ENCODE assay signal across 8 cellular contexts in the genomic region with DNA sequence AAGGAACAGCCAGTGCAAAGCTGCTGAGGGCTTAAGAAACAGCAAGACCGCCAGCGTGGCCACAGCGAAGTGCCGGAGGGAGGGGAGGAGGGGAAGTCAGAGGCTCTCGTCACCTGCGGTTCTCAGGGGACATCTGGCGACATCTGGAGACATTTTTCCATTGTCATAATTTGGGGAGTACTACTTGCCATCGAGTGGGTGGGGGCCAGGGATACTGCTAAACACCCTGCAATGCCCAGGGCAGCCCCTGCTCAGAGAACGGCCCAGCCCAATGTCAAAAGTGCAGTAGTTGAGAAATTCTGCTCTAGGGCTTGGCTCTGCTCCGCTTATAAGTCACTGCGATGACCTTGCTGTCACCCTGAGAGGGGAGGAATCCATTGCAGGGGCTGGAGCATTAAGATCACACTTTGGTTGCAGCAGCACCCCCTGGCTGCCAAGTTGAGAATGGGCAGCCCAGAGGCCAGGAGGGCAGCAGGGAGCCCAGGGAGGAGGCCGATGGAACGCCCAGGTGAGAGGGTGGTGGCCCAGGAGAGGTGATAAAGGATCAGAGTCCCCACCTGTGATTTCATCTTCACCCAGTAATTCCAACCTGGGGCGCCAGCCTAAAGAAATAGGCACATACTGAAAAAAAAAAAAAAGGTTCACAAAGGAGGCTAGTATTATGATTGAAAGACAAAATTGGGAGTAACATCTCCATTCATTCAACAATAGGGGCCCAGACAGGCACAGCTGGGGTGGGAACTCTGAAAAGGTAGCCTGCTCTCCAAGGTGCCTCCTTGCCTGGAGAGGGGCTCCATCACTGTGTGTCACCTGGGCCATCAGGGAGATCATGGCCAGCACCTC.
DNase-seq lines count a peak whose midpoint lies in the region; ATAC-seq and TF ChIP-seq lines count a peak whose summit lies in the region.

No MANE protein-coding gene starts in this region.

- no peak overlapping the region for H3K27ac ChIP-seq in left lung

- no peaks in the 10 kb centered on the region for H3K9me3 Mint-ChIP-seq in activated T-helper 1 cell treated with anti-CD3 and anti-CD28 coated beads, Interleukin-12 subunit alpha, Interleukin-12 subunit beta, Interleukin-2, Interleukin-4 antibody, amounts not matched to agents 30 ng/mL and 10 ng/mL and 1 ng/mL, durations not matched to agents 14 hours and 24 hours and 36 hours

- H3K36me3 ChIP-seq in left lung, result no peaks in the 10 kb centered on the region

- H3K4me1 ChIP-seq in left lung, result no peaks in the 10 kb centered on the region

- intact Hi-C loops in left lung (cut with DNase I), result no loop called here
- intact Hi-C loops in activated T-helper 1 cell treated with anti-CD3 and anti-CD28 coated beads, Interleukin-12 subunit alpha, Interleukin-12 subunit beta, Interleukin-2, Interleukin-4 antibody, amounts not matched to agents 30 ng/mL and 10 ng/mL and 1 ng/mL, durations not matched to agents 14 hours and 24 hours and 36 hours (cut with micrococcal nuclease), result loop anchor here (1.0 kb wide), 1 partner anchor 498 kb away; no protein-coding TSS in a partner anchor

- H3K4me1 Mint-ChIP-seq in activated T-helper 1 cell treated with anti-CD3 and anti-CD28 coated beads, Interleukin-12 subunit alpha, Interleukin-12 subunit beta, Interleukin-2, Interleukin-4 antibody, amounts not matched to agents 30 ng/mL and 10 ng/mL and 1 ng/mL, durations not matched to agents 14 hours and 24 hours and 36 hours (ENCODE audit: low read depth), result no peaks in the 10 kb centered on the region

- TF ChIP-seq CTCF in LNCAP (IDR thresholded peaks at IDR 0.05) (peak; percentile 88), left lung (IDR thresholded peaks at IDR 0.05) (peak in 1 of 2 donors; percentile 56)

- peak; percentile 69 for ATAC-seq in left lung
- no peak for ATAC-seq in HG03354 (IDR thresholded peaks at IDR 0.05; ENCODE audit: poor library complexity, severe bottlenecking, unreplicated experiment)
- no peak for ATAC-seq in HG03460 (IDR thresholded peaks at IDR 0.05; ENCODE audit: unreplicated experiment)

- no peak overlapping the region for H3K4me3 ChIP-seq in left lung

- no peak overlapping the region for H3K4me3 Mint-ChIP-seq in activated T-helper 1 cell treated with anti-CD3 and anti-CD28 coated beads, Interleukin-12 subunit alpha, Interleukin-12 subunit beta, Interleukin-2, Interleukin-4 antibody, amounts not matched to agents 30 ng/mL and 10 ng/mL and 1 ng/mL, durations not matched to agents 14 hours and 24 hours and 36 hours

- H3K36me3 Mint-ChIP-seq in activated T-helper 1 cell treated with anti-CD3 and anti-CD28 coated beads, Interleukin-12 subunit alpha, Interleukin-12 subunit beta, Interleukin-2, Interleukin-4 antibody, amounts not matched to agents 30 ng/mL and 10 ng/mL and 1 ng/mL, durations not matched to agents 14 hours and 24 hours and 36 hours (ENCODE audit: low read depth), result no peaks in the 10 kb centered on the region

- peak; percentile 35 to 49 for DNase-seq in activated T-cell treated with anti-CD3 and anti-CD28 coated beads, Interleukin-2, amount 50 U/mL, for 48 hours
- no peak for DNase-seq in activated T-cell treated with anti-CD3 and anti-CD28 coated beads for 4 hours
- peak; percentile 41 for DNase-seq in astrocyte of the hippocampus (ENCODE audit: low read depth, low spot score)
- DNase-seq in left lung, result no peak
- no peak for DNase-seq in activated T-helper 1 cell treated with anti-CD3 and anti-CD28 coated beads, Interleukin-12 subunit alpha, Interleukin-12 subunit beta, Interleukin-2, Interleukin-4 antibody, amounts not matched to agents 30 ng/mL and 10 ng/mL and 1 ng/mL, durations not matched to agents 14 hours and 24 hours and 36 hours (ENCODE audit: low spot score)

- H3K27me3 Mint-ChIP-seq in activated T-helper 1 cell treated with anti-CD3 and anti-CD28 coated beads, Interleukin-12 subunit alpha, Interleukin-12 subunit beta, Interleukin-2, Interleukin-4 antibody, amounts not matched to agents 30 ng/mL and 10 ng/mL and 1 ng/mL, durations not matched to agents 14 hours and 24 hours and 36 hours (ENCODE audit: insufficient read depth), result no peaks in the 10 kb centered on the region

- H3K27me3 ChIP-seq in left lung, result peaks cover 0 to 47% of the 10 kb centered on the region in 2 donors

- no peaks in the 10 kb centered on the region for H3K9me3 ChIP-seq in left lung

- no peak overlapping the region for H3K27ac Mint-ChIP-seq in activated T-helper 1 cell treated with anti-CD3 and anti-CD28 coated beads, Interleukin-12 subunit alpha, Interleukin-12 subunit beta, Interleukin-2, Interleukin-4 antibody, amounts not matched to agents 30 ng/mL and 10 ng/mL and 1 ng/mL, durations not matched to agents 14 hours and 24 hours and 36 hours

Comparison
In these comparisons a context has a peak if more than half of its experiments do, and no peak if none do; other contexts are left out.
1. DNase-seq: peak in activated T-cell treated with anti-CD3 and anti-CD28 coated beads, Interleukin-2, amount 50 U/mL, for 48 hours (2 of 2) and astrocyte of the hippocampus (single experiment); none in activated T-cell treated with anti-CD3 and anti-CD28 coated beads for 4 hours (single experiment), left lung (0 of 2) and activated T-helper 1 cell treated with anti-CD3 and anti-CD28 coated beads, Interleukin-12 subunit alpha, Interleukin-12 subunit beta, Interleukin-2, Interleukin-4 antibody, amounts not matched to agents 30 ng/mL and 10 ng/mL and 1 ng/mL, durations not matched to agents 14 hours and 24 hours and 36 hours (single experiment).